8 cellular contexts compared by ENCODE assay signal in genomic region chrX:48761674-48762471, GRCh38. TPM values are rescaled to one million over a fixed set of nuclear protein-coding genes. Genes with fewer than 3 reads are reported as not detected.
DNase-seq lines count a peak whose midpoint lies in the region; ATAC-seq and TF ChIP-seq lines count a peak whose summit lies in the region.

Gene GLOD5, plus strand, starts transcription at chrX:48761747. Its CDS starts 44 bp downstream, at chrX:48761791.

- H3K79me2 ChIP-seq in Loucy (ENCODE audit: insufficient read depth, low read length): no peaks in the 10 kb centered on the region

- no peak within 1 kb of the TSS for H3K9ac ChIP-seq in Loucy (ENCODE audit: low read depth, low read length, poor library complexity, severe bottlenecking)

- no peaks in the 10 kb centered on the region for H3F3A ChIP-seq in Loucy (ENCODE audit: low read depth)

- H3K27ac Mint-ChIP-seq in WTC11: peak within 1 kb of the TSS; percentile 95

- H4K20me1 ChIP-seq in Loucy (ENCODE audit: insufficient read depth, low read length, poor library complexity, severe bottlenecking): no peaks in the 10 kb centered on the region

- no peaks in the 10 kb centered on the region for H3K36me3 Mint-ChIP-seq in WTC11

- CTCF ChIA-PET in WTC11 (lab: Charles Lee): interaction anchor here (0.6 to 1.0 kb wide), 3 partner anchors 86 to 281 kb away, joined by 3 read pairs; partner anchors contain the start of genes PQBP1 and TFE3

- no peak; the same call in 1 of the 2 replicates for TF ChIP-seq CTCF in Loucy (conservative IDR thresholded peaks at IDR 0.05; ENCODE audit: low read length)
- TF ChIP-seq CTCF in WTC11 (IDR thresholded peaks at IDR 0.05): no peak

- POLR2A ChIA-PET in WTC11 (lab: Charles Lee): no interaction called here

- no peak within 1 kb of the TSS for H3K4me2 ChIP-seq in Loucy (ENCODE audit: low read depth, low read length, poor library complexity, severe bottlenecking)

- no peaks in the 10 kb centered on the region for H3K9me3 ChIP-seq in Loucy (ENCODE audit: insufficient read depth, low read depth, low read length)

- no peak within 1 kb of the TSS for H3K4me3 ChIP-seq in Loucy (ENCODE audit: low read length, poor library complexity, severe bottlenecking)

- H3K27me3 ChIP-seq in Loucy (ENCODE audit: insufficient read depth, low read length, poor library complexity, severe bottlenecking): no peaks in the 10 kb centered on the region

- 0 out of 2 replicates have a peak within 1 kb of the TSS, but pooled peaks have one; percentile 60 for H2AFZ ChIP-seq in Loucy (ENCODE audit: low read length)

- no peaks in the 10 kb centered on the region for H3K9me2 ChIP-seq in Loucy (replicated peaks; ENCODE audit: low read depth, low read length)

- DNase-seq in DMS53 (lab: John Stamatoyannopoulos, UW): peak; percentile 93
- peak; percentile 76 for DNase-seq in WTC11 (ENCODE audit: low spot score)
- DNase-seq in kidney tubule cell (ENCODE audit: low spot score): peak; percentile 69
- DNase-seq in hypothalamus (lab: John Stamatoyannopoulos, UW): no peak
- DNase-seq in COLO829 (ENCODE audit: low spot score): no peak

- no peaks in the 10 kb centered on the region for H3K36me3 ChIP-seq in Loucy (ENCODE audit: insufficient read depth, low read length)

- H3K4me3 Mint-ChIP-seq in WTC11: 0 out of 2 replicates have a peak within 1 kb of the TSS, but pooled peaks have one; percentile 28

- H3K27me3 Mint-ChIP-seq in WTC11 (ENCODE audit: low read depth): no peaks in the 10 kb centered on the region

- no peaks in the 10 kb centered on the region for H3K4me1 ChIP-seq in Loucy (ENCODE audit: insufficient read depth, low read length, poor library complexity, severe bottlenecking)

- no peaks in the 10 kb centered on the region for H3K9me3 Mint-ChIP-seq in WTC11

- ATAC-seq in WTC11 (peak; percentile 100), HG02840 (IDR thresholded peaks at IDR 0.05; ENCODE audit: low FRiP score, unreplicated experiment) (no peak), GM21529 (IDR thresholded peaks at IDR 0.05; ENCODE audit: unreplicated experiment) (no peak)

- H3K4me1 Mint-ChIP-seq in WTC11: peaks cover 8% of the 10 kb centered on the region

TF ChIP-seq in WTC11, 78 proteins besides CTCF, POLR2A, EP300 and RAD21:
- TF ChIP-seq NR2C2 (CRISPR knock-in tag; IDR thresholded peaks at IDR 0.05) (no peak), FOXK1 (CRISPR knock-in tag; IDR thresholded peaks at IDR 0.05) (no peak), MXD4 (CRISPR knock-in tag; IDR thresholded peaks at IDR 0.05; ENCODE audit: borderline replicate concordance) (no peak), CBFB (CRISPR knock-in tag; IDR thresholded peaks at IDR 0.05; ENCODE audit: low read depth) (no peak), ZNF121 (CRISPR knock-in tag; IDR thresholded peaks at IDR 0.05) (no peak), IRF2 (CRISPR knock-in tag; IDR thresholded peaks at IDR 0.05; ENCODE audit: borderline replicate concordance, low read depth) (no peak), ARID4B (CRISPR knock-in tag; IDR thresholded peaks at IDR 0.05; ENCODE audit: borderline replicate concordance) (no peak), EMX1 (CRISPR knock-in tag; IDR thresholded peaks at IDR 0.05) (no peak), ZNF263 (CRISPR knock-in tag; IDR thresholded peaks at IDR 0.05; ENCODE audit: low read depth) (no peak), NR1H2 (CRISPR knock-in tag; IDR thresholded peaks at IDR 0.05) (no peak), GABPB1 (CRISPR knock-in tag; IDR thresholded peaks at IDR 0.05) (no peak), ATF6 (CRISPR knock-in tag; IDR thresholded peaks at IDR 0.05) (no peak)
TF ChIP-seq in WTC11: peak in this region for 0.

RNA-seq across cellular contexts. Expression of gene GLOD5, which starts in this region (rescaled TPM):
- total RNA-seq in WTC11 (2021): 0.27 TPM in 1 of 3 replicates, not detected in the others

Comparison
In these comparisons a context has a peak if more than half of its experiments do, and no peak if none do; other contexts are left out.
1. Peak in DNase-seq and ATAC-seq in WTC11; RNA of the gene not detected or under 1 TPM.
2. DNase-seq: peak in DMS53 (single experiment) and kidney tubule cell (single experiment); none in hypothalamus (0 of 51) and COLO829 (single experiment).